ENCODE assay signal across 14 cellular contexts in genomic region chr13:97334690-97335089, GRCh38.
"Had no signal": no experiment of that assay in that cellular context is flagged by ENCODE, and none has a peak within 500 bp of the region (broad histone marks: within the 10 kb centered on the region; RNA-seq: fewer than 3 reads in every experiment).

No MANE protein-coding gene starts in this region.

- H3K27ac ChIP-seq: SJSA1 had no signal

- DNase-seq: activated CD4-positive, alpha-beta memory T cell treated with anti-CD3 and anti-CD28 coated beads for 36 hours; activated naive CD4-positive, alpha-beta T cell; activated naive CD8-positive, alpha-beta T cell treated with anti-CD3 and anti-CD28 coated beads, Interleukin-2, amount 50 U/mL, for 24 hours; activated T-cell treated with anti-CD3 and anti-CD28 coated beads, Interleukin-2, amount 50 U/mL, for 48 hours; cortex of kidney; effector memory CD4-positive, alpha-beta T cell; glutamatergic neuron; immature natural killer cell; left cardiac atrium; stimulated activated CD4-positive, alpha-beta T cell treated with anti-CD3 and anti-CD28 coated beads, Interleukin-15, amount 100 ng/mL, for 24 hours; stimulated activated CD4-positive, alpha-beta T cell treated with anti-CD3 and anti-CD28 coated beads, Interleukin-4, amount 100 ng/mL, for 4 hours; stimulated activated naive CD8-positive, alpha-beta T cell treated with anti-CD3 and anti-CD28 coated beads, Interleukin-15, amount 100 ng/mL, for 72 hours; T1000 had no signal

- H3K4me3 ChIP-seq: SJSA1 had no signal

- H3K9me3 ChIP-seq: SJSA1 had no signal

- ATAC-seq: activated naive CD8-positive, alpha-beta T cell treated with anti-CD3 and anti-CD28 coated beads, Interleukin-2, amount 50 U/mL, for 24 hours; left cardiac atrium; stimulated activated naive CD8-positive, alpha-beta T cell treated with anti-CD3 and anti-CD28 coated beads, Interleukin-15, amount 100 ng/mL, for 72 hours had no signal

- H3K4me1 ChIP-seq: SJSA1 had no signal

- H3K27me3 ChIP-seq: SJSA1 had no signal
